In the genomic region with DNA sequence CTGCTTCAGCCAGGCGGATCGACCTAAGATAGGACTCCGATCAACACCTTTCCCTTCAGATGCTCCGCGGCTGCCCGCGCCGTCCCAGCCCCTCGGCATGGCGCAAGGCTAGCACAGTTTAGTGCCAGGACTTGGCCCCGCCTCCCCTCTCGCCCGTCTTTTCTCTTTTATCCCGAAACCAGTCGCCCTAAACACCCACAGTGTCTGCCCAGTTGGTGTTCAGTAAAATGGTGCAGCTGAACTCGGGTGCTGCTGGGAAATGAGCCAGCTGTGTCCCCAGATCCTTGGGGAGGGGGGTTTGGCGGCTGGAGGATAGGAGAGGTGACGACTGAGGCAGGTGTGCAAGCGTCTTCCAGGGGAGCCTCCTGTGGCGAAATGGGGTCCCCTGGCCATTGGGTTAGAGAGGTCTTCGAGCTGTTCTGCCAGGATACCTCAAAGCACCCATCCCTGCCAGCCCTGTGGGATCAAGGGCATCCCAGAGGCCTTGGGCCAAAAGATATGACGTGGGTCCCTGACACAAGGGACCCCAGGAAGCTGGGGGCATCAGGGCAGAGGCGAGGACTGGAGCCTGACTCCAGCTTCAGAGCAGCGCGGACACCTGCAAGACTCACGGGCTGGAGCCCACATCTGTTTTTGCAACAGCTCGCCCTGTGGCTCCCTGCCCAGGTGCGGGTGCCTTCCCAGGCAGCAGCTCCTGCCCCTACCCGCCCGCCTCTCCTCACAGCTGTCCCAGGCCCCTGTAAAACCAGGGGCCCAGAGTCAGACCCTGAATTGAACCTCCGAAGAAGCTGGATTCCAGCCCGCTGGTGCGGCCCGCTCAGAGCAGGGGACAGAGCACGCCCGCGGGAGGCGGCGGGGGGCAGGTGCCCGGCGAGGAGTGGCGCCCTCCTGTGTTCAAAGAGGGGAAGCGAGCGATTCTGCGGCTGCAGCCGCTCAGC, we compare ENCODE assay signal across 8 cellular contexts.
DNase-seq lines count a peak whose midpoint lies in the region; ATAC-seq lines count a peak whose summit lies in the region.

No MANE protein-coding gene starts in this region.

- DNase-seq in DMS79 treated with DMSO at 0.1 percent for 48 hours (lab: John Stamatoyannopoulos, UW): peak; percentile 40
- DNase-seq in NCI-H345 (lab: John Stamatoyannopoulos, UW): peak; percentile 63
- peak; percentile 64 to 76 for DNase-seq in activated CD4-positive, alpha-beta T cell treated with anti-CD3 and anti-CD28 coated beads, Interleukin-2, amount 50 U/mL, for 48 hours
- peak; percentile 88 for DNase-seq in mesenteric fat pad (ENCODE audit: low spot score)
- DNase-seq in stimulated activated CD8-positive, alpha-beta memory T cell treated with anti-CD3 and anti-CD28 coated beads, Interleukin-15, amount 100 ng/mL, for 48 hours (ENCODE audit: low read depth in 2 of 2): peak; percentile 28 to 40

- H3K36me3 ChIP-seq in ectodermal cell (ENCODE audit: control insufficient read depth, insufficient read depth, low read length): no peaks in the 10 kb centered on the region

- H3K4me1 ChIP-seq in ectodermal cell (ENCODE audit: control insufficient read depth, insufficient read depth, low read length): no peaks in the 10 kb centered on the region

- H3K27me3 ChIP-seq in ectodermal cell (ENCODE audit: control insufficient read depth, insufficient read depth, low read length, poor library complexity, severe bottlenecking): peaks cover 24% of the 10 kb centered on the region

- H3K27ac ChIP-seq in ectodermal cell (ENCODE audit: insufficient read depth, low read depth, low read length, poor library complexity, severe bottlenecking): no peak overlapping the region

- peak overlapping the region; percentile 32 for H3K4me3 ChIP-seq in ectodermal cell (ENCODE audit: insufficient read depth, low read depth, low read length)

- H3K9me3 ChIP-seq in ectodermal cell (ENCODE audit: control insufficient read depth, low read length): no peaks in the 10 kb centered on the region

- 25 to 26% methylated on average over 46 of the region's 46 CpGs for WGBS in ectodermal cell, 2 experiments

- ATAC-seq in HG02678 (IDR thresholded peaks at IDR 0.05; ENCODE audit: unreplicated experiment): peak; percentile 76
- no peak for ATAC-seq in HG03108 (IDR thresholded peaks at IDR 0.05; ENCODE audit: unreplicated experiment)

Comparison
In these comparisons a context has a peak if more than half of its experiments do, and no peak if none do; other contexts are left out.
1. DNase-seq: peak in every context shown above with its lines; median percentile 88 in mesenteric fat pad; 70 in activated CD4-positive, alpha-beta T cell treated with anti-CD3 and anti-CD28 coated beads, Interleukin-2, amount 50 U/mL, for 48 hours; 63 in NCI-H345; 40 in DMS79 treated with DMSO at 0.1 percent for 48 hours; 34 in stimulated activated CD8-positive, alpha-beta memory T cell treated with anti-CD3 and anti-CD28 coated beads, Interleukin-15, amount 100 ng/mL, for 48 hours.